29 cellular contexts compared by ENCODE assay signal in the genomic region with DNA sequence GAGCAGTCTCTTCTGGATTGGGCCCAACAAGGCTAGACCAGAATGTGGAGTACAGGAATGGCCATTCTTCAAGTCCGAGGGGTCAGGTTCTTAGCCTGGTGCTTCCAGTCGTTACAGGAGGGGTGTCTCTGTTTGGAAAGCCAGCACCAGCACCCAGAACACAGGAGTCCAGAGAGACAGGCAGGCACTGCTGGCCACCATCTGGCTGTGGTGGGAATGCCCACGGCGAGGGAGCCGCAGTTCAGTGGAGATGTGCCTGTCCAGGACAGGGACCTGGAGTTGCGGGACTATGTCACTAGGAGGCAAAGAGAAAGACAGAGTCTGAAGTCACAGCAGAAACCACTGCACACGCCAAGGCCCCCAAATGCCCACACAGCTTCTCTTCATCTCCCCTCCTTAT.
"Had no signal": no experiment of that assay in that cellular context is flagged by ENCODE, and none has a peak within 500 bp of the region (broad histone marks: within the 10 kb centered on the region; RNA-seq: fewer than 3 reads in every experiment).

No MANE protein-coding gene starts in this region.

- H3K4me3 ChIP-seq: adrenal gland, ascending aorta, esophagus muscularis mucosa, hepatocyte, pancreas, psoas muscle, thyroid gland had no signal

- H3K27me3 Mint-ChIP-seq: activated CD8-positive, alpha-beta memory T cell treated with anti-CD3 and anti-CD28 coated beads, Interleukin-2, amount 10 ng/mL, durations not matched to agents 7 days and 5 days; activated CD8-positive, alpha-beta T cell treated with anti-CD3 and anti-CD28 coated beads for 36 hours; activated naive CD4-positive, alpha-beta T cell treated with anti-CD3 and anti-CD28 coated beads, Interleukin-2, amount 50 U/mL, for 24 hours; stimulated activated naive CD8-positive, alpha-beta T cell treated with anti-CD3 and anti-CD28 coated beads, Interleukin-15, Interleukin-2, amounts not matched to agents 100 ng/mL and 50 ng/mL, for 24 hours had no signal

- H3K27ac Mint-ChIP-seq: activated CD8-positive, alpha-beta memory T cell treated with anti-CD3 and anti-CD28 coated beads, Interleukin-2, amount 10 ng/mL, durations not matched to agents 7 days and 5 days; activated naive CD4-positive, alpha-beta T cell treated with anti-CD3 and anti-CD28 coated beads, Interleukin-2, amount 50 U/mL, for 24 hours; natural killer cell; stimulated activated naive CD8-positive, alpha-beta T cell treated with anti-CD3 and anti-CD28 coated beads, Interleukin-15, Interleukin-2, amounts not matched to agents 100 ng/mL and 50 ng/mL, for 24 hours had no signal

- H3K4me3 Mint-ChIP-seq: activated CD8-positive, alpha-beta memory T cell treated with anti-CD3 and anti-CD28 coated beads, Interleukin-2, amount 10 ng/mL, durations not matched to agents 7 days and 5 days; activated CD8-positive, alpha-beta T cell treated with anti-CD3 and anti-CD28 coated beads for 36 hours; activated naive CD4-positive, alpha-beta T cell treated with anti-CD3 and anti-CD28 coated beads, Interleukin-2, amount 50 U/mL, for 24 hours; immature natural killer cell; natural killer cell; stimulated activated naive CD8-positive, alpha-beta T cell treated with anti-CD3 and anti-CD28 coated beads, Interleukin-15, Interleukin-2, amounts not matched to agents 100 ng/mL and 50 ng/mL, for 24 hours had no signal

- H3K4me1 ChIP-seq: adrenal gland, ascending aorta, esophagus muscularis mucosa, pancreas, psoas muscle, thyroid gland had no signal

- DNase-seq: activated CD4-positive, alpha-beta T cell treated with anti-CD3 and anti-CD28 coated beads for 48 hours; activated CD4-positive, CD25-positive, alpha-beta regulatory T cell; activated CD8-positive, alpha-beta memory T cell treated with anti-CD3 and anti-CD28 coated beads, Interleukin-2, amount 10 ng/mL, durations not matched to agents 7 days and 5 days; activated CD8-positive, alpha-beta T cell treated with anti-CD3 and anti-CD28 coated beads for 36 hours; activated gamma-delta T cell; activated T-cell treated with anti-CD3 and anti-CD28 coated beads for 4 hours; adrenal gland; brain microvascular endothelial cell; central memory CD4-positive, alpha-beta T cell; effector memory CD4-positive, alpha-beta T cell; glutamatergic neuron; immature natural killer cell; natural killer cell; pancreas; psoas muscle; right cardiac atrium; stimulated activated CD4-positive, alpha-beta T cell treated with anti-CD3 and anti-CD28 coated beads, Interleukin-12 subunit alpha, Interleukin-12 subunit beta, amount 100 ng/mL, for 4 hours; substantia nigra; T-helper 1 cell; T-helper 9 cell; thyroid gland had no signal

- FAIRE-seq: colon, frontal cortex, pancreas had no signal

- H3K27ac ChIP-seq: adrenal gland, ascending aorta, brain microvascular endothelial cell, esophagus muscularis mucosa, hepatocyte, pancreas, psoas muscle, thyroid gland had no signal

- H3K27me3 ChIP-seq: adrenal gland, ascending aorta, brain microvascular endothelial cell, esophagus muscularis mucosa, hepatocyte, pancreas, thyroid gland had no signal

- H3K36me3 ChIP-seq: adrenal gland, ascending aorta, brain microvascular endothelial cell, esophagus muscularis mucosa, pancreas, thyroid gland had no signal

- ATAC-seq: activated CD8-positive, alpha-beta memory T cell treated with anti-CD3 and anti-CD28 coated beads, Interleukin-2, amount 10 ng/mL, durations not matched to agents 7 days and 5 days; activated CD8-positive, alpha-beta T cell treated with anti-CD3 and anti-CD28 coated beads for 36 hours; left lobe of liver; natural killer cell; pancreas; psoas muscle; right cardiac atrium had no signal

- H3K9me3 Mint-ChIP-seq: activated naive CD4-positive, alpha-beta T cell treated with anti-CD3 and anti-CD28 coated beads, Interleukin-2, amount 50 U/mL, for 24 hours; immature natural killer cell; natural killer cell; stimulated activated naive CD8-positive, alpha-beta T cell treated with anti-CD3 and anti-CD28 coated beads, Interleukin-15, Interleukin-2, amounts not matched to agents 100 ng/mL and 50 ng/mL, for 24 hours had no signal

- H3K4me2 ChIP-seq: hepatocyte had no signal

- H3K9me3 ChIP-seq: adrenal gland, ascending aorta, esophagus muscularis mucosa, pancreas, psoas muscle, thyroid gland had no signal

- H3K36me3 Mint-ChIP-seq: natural killer cell had no signal
